In genomic region chr11:512895-513595, GRCh38 we compare ENCODE assay signal across 1 cellular context.
TF ChIP-seq lines count a peak whose summit lies in the region.

No MANE protein-coding gene starts in this region.

TF ChIP-seq in HepG2, 621 proteins besides CTCF, POLR2A, EP300 and RAD21:
- TF ChIP-seq RELA (CRISPR knock-in tag; IDR thresholded peaks at IDR 0.05) = no peak
- no peak for TF ChIP-seq CREBL2 (CRISPR knock-in tag; IDR thresholded peaks at IDR 0.05; ENCODE audit: borderline replicate concordance)
- no peak for TF ChIP-seq SRF (IDR thresholded peaks at IDR 0.05; ENCODE audit: low read depth, low read length)
- no peak for TF ChIP-seq ARID3A (IDR thresholded peaks at IDR 0.05; ENCODE audit: low read depth, low read length)
- TF ChIP-seq RBM22 (optimal IDR thresholded peaks at IDR 0.05; ENCODE audit: low read length) = no peak
- no peak for TF ChIP-seq KDM5B (CRISPR knock-in tag; IDR thresholded peaks at IDR 0.05; ENCODE audit: borderline replicate concordance)
- TF ChIP-seq ZNF362 (CRISPR knock-in tag; IDR thresholded peaks at IDR 0.05; ENCODE audit: borderline replicate concordance) = no peak
- TF ChIP-seq MIXL1 (CRISPR knock-in tag; IDR thresholded peaks at IDR 0.05) = no peak
- TF ChIP-seq CEBPB (IDR thresholded peaks at IDR 0.05; ENCODE audit: borderline replicate concordance, low read depth, low read length) = no peak
- no peak for TF ChIP-seq ZNF589 (CRISPR knock-in tag; conservative IDR thresholded peaks at IDR 0.05)
- TF ChIP-seq BRCA1 (CRISPR knock-in tag; IDR thresholded peaks at IDR 0.05) = no peak
- no peak for TF ChIP-seq NFIC (IDR thresholded peaks at IDR 0.05; ENCODE audit: low read length)
- no peak for TF ChIP-seq ZBTB7A (CRISPR knock-in tag; IDR thresholded peaks at IDR 0.05)
- no peak for TF ChIP-seq SIX4 (CRISPR knock-in tag; IDR thresholded peaks at IDR 0.05)
- TF ChIP-seq SALL1 (CRISPR knock-in tag; IDR thresholded peaks at IDR 0.05) = no peak
